ENCODE assay signal across 23 cellular contexts in the genomic region with DNA sequence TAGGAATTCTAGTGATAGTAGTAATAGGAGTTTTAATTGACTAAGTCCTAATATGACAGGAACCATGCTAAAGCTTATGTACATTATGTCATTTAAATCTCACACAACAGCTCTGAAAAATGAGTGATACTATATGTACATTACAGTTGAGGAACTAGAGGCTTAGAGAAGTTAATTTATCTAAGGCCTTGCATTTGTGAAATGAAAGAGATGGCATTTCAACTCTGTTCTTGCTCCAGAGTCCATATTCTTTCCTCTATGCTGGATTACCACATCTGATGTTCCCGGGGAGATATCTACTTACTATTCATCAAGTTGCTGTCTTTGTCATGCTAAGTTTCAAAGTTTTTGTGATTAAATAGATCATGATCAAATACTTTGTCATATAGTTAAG. TPM values are rescaled to one million over a fixed set of nuclear protein-coding genes. Genes with fewer than 3 reads are reported as not detected.
DNase-seq lines count a peak whose midpoint lies in the region; ATAC-seq, FAIRE-seq and TF ChIP-seq lines count a peak whose summit lies in the region.
"Had no signal": no experiment of that assay in that cellular context is flagged by ENCODE, and none has a peak within 500 bp of the region (broad histone marks: within the 10 kb centered on the region; RNA-seq: fewer than 3 reads in every experiment).

No MANE protein-coding gene starts in this region.

- peaks cover 26% of the 10 kb centered on the region for H4K20me1 ChIP-seq in neural progenitor cell (ENCODE audit: low read depth)
- H4K20me1 ChIP-seq in GM23338 (replicated peaks; ENCODE audit: insufficient read depth): peaks cover 18% of the 10 kb centered on the region; the same call in 1 of the 2 replicates

- H3K27me3 Mint-ChIP-seq in neural progenitor cell (ENCODE audit: insufficient read depth, low read depth) (no peaks in the 10 kb centered on the region), GM23338 (ENCODE audit: insufficient read depth, low read depth, poor library complexity) (no peaks in the 10 kb centered on the region)
- H3K27me3 Mint-ChIP-seq: activated CD4-positive, alpha-beta T cell treated with anti-CD3 and anti-CD28 coated beads for 36 hours; naive thymus-derived CD8-positive, alpha-beta T cell; progenitor cell of endocrine pancreas had no signal

- H3K4me2 ChIP-seq in neural progenitor cell (no peak overlapping the region), GM23338 (no peak overlapping the region; the same call in 1 of the 2 replicates)

- peaks cover 99% of the 10 kb centered on the region for H3K79me2 ChIP-seq in neural progenitor cell (ENCODE audit: low read depth)
- peaks cover 99% of the 10 kb centered on the region for H3K79me2 ChIP-seq in GM23338 (replicated peaks; ENCODE audit: insufficient read depth)

- FAIRE-seq in TTC549 (lab: Jason Lieb, UNC): peak; percentile 34

- H3K9me3 ChIP-seq in subcutaneous abdominal adipose tissue (ENCODE audit: control insufficient read depth in 5 of 5, low read length in 5 of 5) (no peaks in the 10 kb centered on the region), neural progenitor cell (ENCODE audit: low read depth) (no peaks in the 10 kb centered on the region)
- H3K9me3 ChIP-seq: ascending aorta, left lung, tibial nerve had no signal

- ATAC-seq in left lobe of liver (peak; percentile 29), GM23338 (no peak)
- ATAC-seq: naive thymus-derived CD8-positive, alpha-beta T cell had no signal

- no peaks in the 10 kb centered on the region for H3K9me2 ChIP-seq in GM23338 (ENCODE audit: insufficient read depth)

- no peak overlapping the region for H3K9ac ChIP-seq in subcutaneous abdominal adipose tissue (ENCODE audit: low read length in 5 of 5)
- H3K9ac ChIP-seq in neural progenitor cell: no peak overlapping the region

- no peak for TF ChIP-seq CTCF in neural progenitor cell (IDR thresholded peaks at IDR 0.05)
- TF ChIP-seq CTCF in GM23338 (conservative IDR thresholded peaks at IDR 0.05; ENCODE audit: low read depth in 2 of 2): no peak

- H3K4me1 ChIP-seq in subcutaneous abdominal adipose tissue (ENCODE audit: control insufficient read depth in 5 of 5, insufficient read depth in 5 of 5, low read length in 5 of 5): peaks cover 0 to 71% (median 52%) of the 10 kb centered on the region in 5 donors
- H3K4me1 ChIP-seq in neural progenitor cell: peaks cover 12% of the 10 kb centered on the region
- peaks cover 32% of the 10 kb centered on the region for H3K4me1 ChIP-seq in GM23338 (ENCODE audit: insufficient read depth)

- H3K36me3 ChIP-seq in subcutaneous abdominal adipose tissue (ENCODE audit: control insufficient read depth in 5 of 5, insufficient read depth in 5 of 5, low read length in 5 of 5): no peaks in the 10 kb centered on the region
- no peaks in the 10 kb centered on the region for H3K36me3 ChIP-seq in neural progenitor cell
- H3K36me3 ChIP-seq in GM23338 (ENCODE audit: insufficient read depth): no peaks in the 10 kb centered on the region
- H3K36me3 ChIP-seq: ascending aorta, left lung, tibial nerve had no signal

- peaks cover 10% of the 10 kb centered on the region for H3K36me3 Mint-ChIP-seq in neural progenitor cell
- H3K36me3 Mint-ChIP-seq in GM23338 (ENCODE audit: low read depth): no peaks in the 10 kb centered on the region

- H3K4me3 Mint-ChIP-seq in neural progenitor cell: no peak overlapping the region
- no peak overlapping the region for H3K4me3 Mint-ChIP-seq in GM23338
- H3K4me3 Mint-ChIP-seq: activated CD4-positive, alpha-beta T cell treated with anti-CD3 and anti-CD28 coated beads for 36 hours; CD14-positive monocyte had no signal

- H3K27ac ChIP-seq in subcutaneous abdominal adipose tissue (ENCODE audit: low read depth, low read length) (peak overlapping the region; percentile 86), neural progenitor cell (no peak overlapping the region), GM23338 (ENCODE audit: low read depth) (no peak overlapping the region)
- H3K27ac ChIP-seq: ascending aorta had no signal

- peak; percentile 23 for DNase-seq in NOMO-1 treated with DMSO at 0.1 percent for 48 hours (lab: John Stamatoyannopoulos, UW; ENCODE audit: unreplicated experiment)
- no peak for DNase-seq in NOMO-1 treated with dmso at 0.1 percent for 144 hours (lab: John Stamatoyannopoulos, UW; ENCODE audit: unreplicated experiment)
- no peak for DNase-seq in left lobe of liver (ENCODE audit: low spot score)
- DNase-seq in OCI-M2 (lab: John Stamatoyannopoulos, UW; ENCODE audit: unreplicated experiment): no peak
- DNase-seq in neural progenitor cell (ENCODE audit: low spot score): no peak
- DNase-seq in GM23338 (ENCODE audit: low spot score): no peak
- DNase-seq: 8988T; activated CD4-positive, alpha-beta T cell treated with anti-CD3 and anti-CD28 coated beads for 36 hours; cortex of kidney; DMS79; foreskin melanocyte; naive thymus-derived CD8-positive, alpha-beta T cell; NCI-H187 treated with DMSO at 0.1 percent for 48 hours; SIG-M5; T-helper 9 cell had no signal

- H3K27ac Mint-ChIP-seq in neural progenitor cell (no peak overlapping the region), GM23338 (no peak overlapping the region)
- H3K27ac Mint-ChIP-seq: activated CD4-positive, alpha-beta T cell treated with anti-CD3 and anti-CD28 coated beads for 36 hours; progenitor cell of endocrine pancreas had no signal

- H3K9me3 Mint-ChIP-seq in neural progenitor cell (no peaks in the 10 kb centered on the region), GM23338 (no peaks in the 10 kb centered on the region)
- H3K9me3 Mint-ChIP-seq: CD14-positive monocyte; naive thymus-derived CD8-positive, alpha-beta T cell; stimulated activated effector memory CD8-positive, alpha-beta T cell treated with anti-CD3 and anti-CD28 coated beads, Interleukin-12 subunit alpha, Interleukin-12 subunit beta, amount 100 ng/mL, for 72 hours had no signal

- H2AFZ ChIP-seq in neural progenitor cell (replicated peaks) (no peak overlapping the region), GM23338 (no peak overlapping the region)

- H3F3A ChIP-seq in neural progenitor cell (ENCODE audit: low read depth) (no peaks in the 10 kb centered on the region), GM23338 (replicated peaks; ENCODE audit: low read depth) (no peaks in the 10 kb centered on the region)

- H3K4me1 Mint-ChIP-seq in neural progenitor cell (peaks cover 14% of the 10 kb centered on the region), GM23338 (peaks cover 51% of the 10 kb centered on the region)

- H3K27me3 ChIP-seq in subcutaneous abdominal adipose tissue (ENCODE audit: control insufficient read depth in 5 of 5, insufficient read depth in 4 of 5, low read length in 5 of 5) (no peaks in the 10 kb centered on the region), neural progenitor cell (no peaks in the 10 kb centered on the region), GM23338 (ENCODE audit: insufficient read depth) (no peaks in the 10 kb centered on the region)
- H3K27me3 ChIP-seq: ascending aorta, left lung, tibial nerve had no signal

- H3K4me3 ChIP-seq in subcutaneous abdominal adipose tissue (ENCODE audit: low read depth in 1 of 5, low read length in 5 of 5) (no peak overlapping the region), neural progenitor cell (no peak overlapping the region), GM23338 (no peak overlapping the region)
- H3K4me3 ChIP-seq: ascending aorta, left lung, tibial nerve had no signal

RNA-seq across cellular contexts. Expression of a gene that starts 5.7 kb away (rescaled TPM):
- total RNA-seq in left lobe of liver (31.0 TPM), neural progenitor cell (ENCODE audit: low replicate concordance) (49.6 and 63.5 TPM in 2 replicates)
- 62.6 and 73.2 TPM in 2 replicates for total RNA-seq in GM23338 (2014; rRNA removed; shearing (Covaris generic))
- 12.2 and 14.6 TPM in 2 replicates for polyA plus RNA-seq in GM23338 (2016; fragmentation: Nextera tagmentation; extraction: Ambion mirVana)
